In the genomic region with DNA sequence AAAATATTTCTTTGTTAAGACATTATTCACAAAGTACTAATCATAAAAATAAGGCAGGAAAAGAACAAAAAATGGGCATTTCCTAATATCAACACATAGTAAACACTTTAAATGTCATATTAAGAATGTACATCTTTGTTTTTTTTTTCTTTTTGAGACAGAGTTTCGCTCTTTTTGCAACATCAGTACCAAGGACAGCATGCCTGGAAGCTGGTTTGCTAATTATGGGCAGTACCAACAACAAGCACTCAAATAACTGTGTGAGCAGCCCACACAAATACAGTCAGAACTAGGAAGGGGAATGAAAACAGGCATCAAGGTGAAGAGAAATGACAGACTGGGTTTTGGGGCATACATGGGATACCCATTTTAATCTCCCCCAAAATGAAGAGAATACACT, we compare ENCODE assay signal across 15 cellular contexts.
A peak's percentile ranks its signal among the peaks of the same experiment; 100 is the strongest.
DNase-seq lines count a peak whose midpoint lies in the region; ATAC-seq, FAIRE-seq and TF ChIP-seq lines count a peak whose summit lies in the region.
"Had no signal": no experiment of that assay in that cellular context is flagged by ENCODE, and none has a peak within 500 bp of the region (broad histone marks: within the 10 kb centered on the region; RNA-seq: fewer than 3 reads in every experiment).

No MANE protein-coding gene starts in this region.

- CTCF ChIA-PET in GM12878 (lab: Yijun Ruan, JAX): no interaction called here

- no peak for ATAC-seq in right lobe of liver
- ATAC-seq in GM12878: no peak
- ATAC-seq in left cardiac atrium: no peak
- ATAC-seq: CD8-positive, alpha-beta T cell; K562 had no signal

- H3K27me3 ChIP-seq in liver (ENCODE audit: control insufficient read depth in 4 of 4, insufficient read depth in 4 of 4, low read length in 3 of 4): no peaks in the 10 kb centered on the region
- no peaks in the 10 kb centered on the region for H3K27me3 ChIP-seq in right lobe of liver
- H3K27me3 ChIP-seq in GM12878 (replicated peaks in 1 of 2; ENCODE audit: control insufficient read depth in 2 of 2, insufficient read depth in 2 of 2, low read length in 1 of 2): no peaks in the 10 kb centered on the region

- DNase-seq in right lobe of liver (no peak), GM12878 (ENCODE audit: low read depth, low spot score) (no peak), H4 (ENCODE audit: low spot score) (no peak), left cardiac atrium (no peak)
- DNase-seq in activated effector memory CD4-positive, alpha-beta T cell treated with anti-CD3 and anti-CD28 coated beads, Interleukin-2, amount 50 U/mL, for 16 hours: no peak
- DNase-seq: CD8-positive, alpha-beta T cell; COR-L47; GF-D8; GM23248; H9; HFFc6 had no signal

- intact Hi-C loops in right lobe of liver (cut with DNase I) (no loop called here), GM12878 (cut with micrococcal nuclease; ENCODE audit: unreplicated experiment) (no loop called here), left cardiac atrium (cut with DNase I) (no loop called here)

- H3K4me3 ChIP-seq in liver (ENCODE audit: low read depth in 1 of 3, low read length in 3 of 3) (no peak overlapping the region), right lobe of liver (no peak overlapping the region), GM12878 (no peak overlapping the region)
- H3K4me3 ChIP-seq: GM23248, K562 had no signal

- no peaks in the 10 kb centered on the region for H4K20me1 ChIP-seq in GM12878 (ENCODE audit: control insufficient read depth, insufficient read depth)

- POLR2A ChIA-PET in GM12878 (lab: Charles Lee): no interaction called here

- no peaks in the 10 kb centered on the region for H3K4me1 ChIP-seq in liver (ENCODE audit: control insufficient read depth in 4 of 4, insufficient read depth in 4 of 4, low read length in 3 of 4)
- H3K4me1 ChIP-seq in right lobe of liver: no peaks in the 10 kb centered on the region
- H3K4me1 ChIP-seq in GM12878 (ENCODE audit: control insufficient read depth, insufficient read depth, low read length): no peaks in the 10 kb centered on the region

- 46% methylated on average over 1 of the region's 1 CpG for WGBS in liver
- 39% methylated on average over 1 of the region's 1 CpG for WGBS in right lobe of liver (ENCODE audit: insufficient coverage, low coverage, low lambda C conversion rate, missing lambda C conversion rate)
- 0% methylated on average over 1 of the region's 1 CpG for WGBS in GM12878 (ENCODE audit: insufficient coverage, insufficient replicate concordance, low lambda C conversion rate, missing lambda C conversion rate)

- no peaks in the 10 kb centered on the region for H3K9me3 ChIP-seq in liver (ENCODE audit: control insufficient read depth in 4 of 4, low read length in 3 of 4)
- no peaks in the 10 kb centered on the region for H3K9me3 ChIP-seq in right lobe of liver
- no peaks in the 10 kb centered on the region for H3K9me3 ChIP-seq in GM12878 (replicated peaks; ENCODE audit: control insufficient read depth, insufficient read depth, low read length)

- H3K36me3 ChIP-seq in liver (ENCODE audit: control insufficient read depth in 4 of 4, insufficient read depth in 3 of 4, low read depth in 1 of 4, low read length in 3 of 4): no peaks in the 10 kb centered on the region
- H3K36me3 ChIP-seq in right lobe of liver: no peaks in the 10 kb centered on the region
- H3K36me3 ChIP-seq in GM12878 (ENCODE audit: control insufficient read depth in 2 of 2, insufficient read depth in 2 of 2, low read length in 1 of 2): no peaks in the 10 kb centered on the region

- H3K9ac ChIP-seq in liver (ENCODE audit: low read depth in 1 of 2, low read length in 2 of 2): no peak overlapping the region
- no peak overlapping the region for H3K9ac ChIP-seq in GM12878 (ENCODE audit: control insufficient read depth, insufficient read depth, low read length)
- H3K9ac ChIP-seq: GM23248 had no signal

- TF ChIP-seq RAD21 in liver (IDR thresholded peaks at IDR 0.05) (no peak), Ishikawa (IDR thresholded peaks at IDR 0.05; ENCODE audit: low read depth) (no peak), GM12878 (IDR thresholded peaks at IDR 0.05; ENCODE audit: insufficient read depth, low read depth, low read length) (no peak)

- no peak for FAIRE-seq in GM12878 (lab: Jason Lieb, UNC)
- FAIRE-seq: K562 had no signal

- H3K4me2 ChIP-seq in GM12878 (ENCODE audit: control insufficient read depth, insufficient read depth): no peak overlapping the region

- H3K79me2 ChIP-seq in GM12878 (ENCODE audit: control insufficient read depth, insufficient read depth, low read length): no peaks in the 10 kb centered on the region

- SMC1A ChIA-PET in GM12878 (lab: Charles Lee; ENCODE audit: uncharacterized antibody, unreplicated experiment): no interaction called here

- RAD21 ChIA-PET in GM12878 (lab: Charles Lee; ENCODE audit: unreplicated experiment): no interaction called here

- no TSS peak for BruUV-seq in GM12878 (replicated peaks; lab: Mats Ljungman, UMichigan)

- in situ Hi-C loops in GM12878 (cut with MboI): no loop called here

- TF ChIP-seq CTCF in liver (IDR thresholded peaks at IDR 0.05; ENCODE audit: low read depth, low read length, missing input control) (no peak), right lobe of liver (IDR thresholded peaks at IDR 0.05) (no peak), GM12878 (IDR thresholded peaks at IDR 0.05 in 2 of 3, conservative IDR thresholded peaks at IDR 0.05 in 1 of 3; ENCODE audit: control insufficient read depth in 2 of 3, extremely low read depth in 1 of 3, insufficient read depth in 1 of 3, low read depth in 3 of 3, low read length in 3 of 3) (no peak)

- no peak overlapping the region for H2AFZ ChIP-seq in GM12878 (ENCODE audit: control insufficient read depth, low read depth, low read length)
- H2AFZ ChIP-seq: GM23248 had no signal

- TF ChIP-seq POLR2A in right lobe of liver (IDR thresholded peaks at IDR 0.05) (no peak), GM12878 (IDR thresholded peaks at IDR 0.05; ENCODE audit: low read depth, low read length) (no peak)

- no peak for TF ChIP-seq EP300 in Ishikawa (IDR thresholded peaks at IDR 0.05; ENCODE audit: borderline replicate concordance)
- no peak for TF ChIP-seq EP300 in GM12878 (IDR thresholded peaks at IDR 0.05; ENCODE audit: borderline replicate concordance in 1 of 2, control insufficient read depth in 1 of 2, low read depth in 2 of 2, low read length in 2 of 2)

- no peak overlapping the region for H3K27ac ChIP-seq in liver (ENCODE audit: low read depth in 1 of 2, low read length in 2 of 2)
- H3K27ac ChIP-seq in right lobe of liver: no peak overlapping the region
- H3K27ac ChIP-seq in GM12878 (ENCODE audit: control insufficient read depth, insufficient read depth): no peak overlapping the region
- H3K27ac ChIP-seq: GM23248, HL-60 had no signal

TF ChIP-seq in Ishikawa, 13 proteins besides CTCF, POLR2A, EP300 and RAD21 (continues in another document):
- TF ChIP-seq, protein P1, sequence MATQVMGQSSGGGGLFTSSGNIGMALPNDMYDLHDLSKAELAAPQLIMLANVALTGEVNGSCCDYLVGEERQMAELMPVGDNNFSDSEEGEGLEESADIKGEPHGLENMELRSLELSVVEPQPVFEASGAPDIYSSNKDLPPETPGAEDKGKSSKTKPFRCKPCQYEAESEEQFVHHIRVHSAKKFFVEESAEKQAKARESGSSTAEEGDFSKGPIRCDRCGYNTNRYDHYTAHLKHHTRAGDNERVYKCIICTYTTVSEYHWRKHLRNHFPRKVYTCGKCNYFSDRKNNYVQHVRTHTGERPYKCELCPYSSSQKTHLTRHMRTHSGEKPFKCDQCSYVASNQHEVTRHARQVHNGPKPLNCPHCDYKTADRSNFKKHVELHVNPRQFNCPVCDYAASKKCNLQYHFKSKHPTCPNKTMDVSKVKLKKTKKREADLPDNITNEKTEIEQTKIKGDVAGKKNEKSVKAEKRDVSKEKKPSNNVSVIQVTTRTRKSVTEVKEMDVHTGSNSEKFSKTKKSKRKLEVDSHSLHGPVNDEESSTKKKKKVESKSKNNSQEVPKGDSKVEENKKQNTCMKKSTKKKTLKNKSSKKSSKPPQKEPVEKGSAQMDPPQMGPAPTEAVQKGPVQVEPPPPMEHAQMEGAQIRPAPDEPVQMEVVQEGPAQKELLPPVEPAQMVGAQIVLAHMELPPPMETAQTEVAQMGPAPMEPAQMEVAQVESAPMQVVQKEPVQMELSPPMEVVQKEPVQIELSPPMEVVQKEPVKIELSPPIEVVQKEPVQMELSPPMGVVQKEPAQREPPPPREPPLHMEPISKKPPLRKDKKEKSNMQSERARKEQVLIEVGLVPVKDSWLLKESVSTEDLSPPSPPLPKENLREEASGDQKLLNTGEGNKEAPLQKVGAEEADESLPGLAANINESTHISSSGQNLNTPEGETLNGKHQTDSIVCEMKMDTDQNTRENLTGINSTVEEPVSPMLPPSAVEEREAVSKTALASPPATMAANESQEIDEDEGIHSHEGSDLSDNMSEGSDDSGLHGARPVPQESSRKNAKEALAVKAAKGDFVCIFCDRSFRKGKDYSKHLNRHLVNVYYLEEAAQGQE (IDR thresholded peaks at IDR 0.05; ENCODE audit: low read depth): peak; percentile 85
- TF ChIP-seq YY1 (IDR thresholded peaks at IDR 0.05; ENCODE audit: low read depth): no peak
- TF ChIP-seq CEBPB (IDR thresholded peaks at IDR 0.05): no peak

TF ChIP-seq in GM12878, 131 proteins besides CTCF, POLR2A, EP300 and RAD21 (continues in another document):
- no peak for TF ChIP-seq RAD51 (IDR thresholded peaks at IDR 0.05)
- TF ChIP-seq, protein P2, sequence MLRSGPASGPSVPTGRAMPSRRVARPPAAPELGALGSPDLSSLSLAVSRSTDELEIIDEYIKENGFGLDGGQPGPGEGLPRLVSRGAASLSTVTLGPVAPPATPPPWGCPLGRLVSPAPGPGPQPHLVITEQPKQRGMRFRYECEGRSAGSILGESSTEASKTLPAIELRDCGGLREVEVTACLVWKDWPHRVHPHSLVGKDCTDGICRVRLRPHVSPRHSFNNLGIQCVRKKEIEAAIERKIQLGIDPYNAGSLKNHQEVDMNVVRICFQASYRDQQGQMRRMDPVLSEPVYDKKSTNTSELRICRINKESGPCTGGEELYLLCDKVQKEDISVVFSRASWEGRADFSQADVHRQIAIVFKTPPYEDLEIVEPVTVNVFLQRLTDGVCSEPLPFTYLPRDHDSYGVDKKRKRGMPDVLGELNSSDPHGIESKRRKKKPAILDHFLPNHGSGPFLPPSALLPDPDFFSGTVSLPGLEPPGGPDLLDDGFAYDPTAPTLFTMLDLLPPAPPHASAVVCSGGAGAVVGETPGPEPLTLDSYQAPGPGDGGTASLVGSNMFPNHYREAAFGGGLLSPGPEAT (IDR thresholded peaks at IDR 0.05; ENCODE audit: low read depth): no peak
